ENCODE assay signal across 16 cellular contexts in the genomic region with DNA sequence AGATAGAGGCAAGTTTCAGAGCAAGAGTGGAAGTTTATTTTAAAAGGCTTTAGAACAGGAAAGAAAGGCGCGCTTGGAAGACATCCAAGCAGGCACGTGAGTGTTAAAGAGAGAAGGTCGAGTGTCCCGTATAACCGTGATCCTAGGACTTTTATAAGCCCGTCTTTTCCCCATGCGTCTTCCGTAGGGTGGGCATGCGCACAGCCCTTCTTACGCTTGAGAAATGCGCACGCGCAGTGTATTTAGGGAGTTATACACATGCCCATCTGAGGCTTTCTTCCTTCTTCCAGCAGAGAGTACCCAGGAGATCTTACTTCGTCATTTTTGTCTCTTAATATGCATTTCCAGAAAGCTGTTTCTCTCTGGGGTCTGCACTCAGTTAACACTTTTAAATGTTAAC. TPM values are rescaled to one million over a fixed set of nuclear protein-coding genes. Genes with fewer than 3 reads are reported as not detected.
DNase-seq lines count a peak whose midpoint lies in the region; ATAC-seq and TF ChIP-seq lines count a peak whose summit lies in the region.
"Had no signal": no experiment of that assay in that cellular context is flagged by ENCODE, and none has a peak within 500 bp of the region (broad histone marks: within the 10 kb centered on the region; RNA-seq: fewer than 3 reads in every experiment).

No MANE protein-coding gene starts in this region.

- intact Hi-C loops in left colon (cut with DNase I, micrococcal nuclease) (no loop called here), sigmoid colon (cut with DNase I) (no loop called here)

- H3K4me1 Mint-ChIP-seq in HFFc6 (ENCODE audit: low read depth): peaks cover 94% of the 10 kb centered on the region
- H3K4me1 Mint-ChIP-seq: CD8-positive, alpha-beta memory T cell had no signal

- H3K27me3 ChIP-seq in brain microvascular endothelial cell (replicated peaks): no peaks in the 10 kb centered on the region
- H3K27me3 ChIP-seq in sigmoid colon: no peaks in the 10 kb centered on the region

- no peaks in the 10 kb centered on the region for H3K9me3 ChIP-seq in sigmoid colon

- peaks cover 20% of the 10 kb centered on the region for H3K27me3 Mint-ChIP-seq in HFFc6 (ENCODE audit: insufficient read depth)

- ATAC-seq in left colon: no peak
- no peak for ATAC-seq in HG03469 (IDR thresholded peaks at IDR 0.05; ENCODE audit: unreplicated experiment)

- 78 to 80% methylated on average over 15 of the region's 15 CpGs for whole genome bisulfite sequencing in sigmoid colon, 2 donors

- TF ChIP-seq POLR2A in sigmoid colon (IDR thresholded peaks at IDR 0.05): peak in 1 of 2 donors; percentile 9

- peaks cover 7% of the 10 kb centered on the region for H3K36me3 ChIP-seq in brain microvascular endothelial cell (replicated peaks)
- no peaks in the 10 kb centered on the region for H3K36me3 ChIP-seq in sigmoid colon

- in situ Hi-C loops in brain microvascular endothelial cell (cut with HindIII; ENCODE audit: low pct_ligation_motif_present, low sequenced_read_pairs) (no loop called here), GM13976 (cut with MboI; ENCODE audit: low sequenced_read_pairs, unreplicated experiment) (no loop called here)

- H3K27ac ChIP-seq in brain microvascular endothelial cell (peak overlapping the region; percentile 100), sigmoid colon (peak overlapping the region; percentile 80 to 94 (median 83))

- H3K4me3 ChIP-seq in brain microvascular endothelial cell (ENCODE audit: low read depth, low read length): no peak overlapping the region
- peak overlapping the region in 2 of 4 donors; percentile 5 to 13 for H3K4me3 ChIP-seq in sigmoid colon

- peak in 1 of 4 donors; percentile 44 for TF ChIP-seq EP300 in sigmoid colon (IDR thresholded peaks at IDR 0.05)

- TF ChIP-seq CTCF in HFFc6 (IDR thresholded peaks at IDR 0.05) (no peak), brain microvascular endothelial cell (IDR thresholded peaks at IDR 0.05; ENCODE audit: low read depth, low read length, missing control alignments) (no peak), sigmoid colon (IDR thresholded peaks at IDR 0.05) (no peak), GM13976 (IDR thresholded peaks at IDR 0.05; ENCODE audit: borderline replicate concordance, control extremely low read depth, extremely low read depth, insufficient read depth, missing control alignments) (no peak)

- DNase-seq in HFFc6: no peak
- DNase-seq in brain microvascular endothelial cell: peak; percentile 63
- peak; percentile 30 to 50 for DNase-seq in left colon
- DNase-seq in sigmoid colon: peak; percentile 91
- DNase-seq in Ammon's horn (ENCODE audit: low spot score): no peak
- DNase-seq in GM19240 (ENCODE audit: insufficient read length, low spot score): no peak
- no peak for DNase-seq in GM13976 (ENCODE audit: low spot score)
- DNase-seq: activated CD4-positive, CD25-positive, alpha-beta regulatory T cell; activated effector memory CD4-positive, alpha-beta T cell treated with anti-CD3 and anti-CD28 coated beads, Interleukin-2, amount 50 U/mL, for 16 hours; CD8-positive, alpha-beta memory T cell; glutamatergic neuron; NCI-H1417 treated with DMSO at 0.1 percent for 48 hours; SHP77 treated with DMSO at 0.1 percent for 48 hours; stimulated activated CD4-positive, alpha-beta T cell treated with anti-CD3 and anti-CD28 coated beads, Interleukin-12 subunit alpha, Interleukin-12 subunit beta, amount 100 ng/mL, for 4 hours; stimulated activated CD8-positive, alpha-beta memory T cell treated with anti-CD3 and anti-CD28 coated beads, Interleukin-4, amount 100 ng/mL, for 48 hours had no signal

- peak overlapping the region; percentile 13; the same call in 1 of the 2 replicates for H3K4me3 Mint-ChIP-seq in HFFc6

- peak overlapping the region; percentile 64 for H3K27ac Mint-ChIP-seq in HFFc6
- H3K27ac Mint-ChIP-seq: CD8-positive, alpha-beta memory T cell had no signal

- H3K36me3 Mint-ChIP-seq in HFFc6 (ENCODE audit: low read depth): peaks cover 51% of the 10 kb centered on the region
- H3K36me3 Mint-ChIP-seq: CD8-positive, alpha-beta memory T cell had no signal

- H3K4me1 ChIP-seq in sigmoid colon: peaks cover 0 to 97% (median 87%) of the 10 kb centered on the region in 4 donors

- no peaks in the 10 kb centered on the region for H3K9me3 Mint-ChIP-seq in HFFc6
- H3K9me3 Mint-ChIP-seq: CD8-positive, alpha-beta memory T cell had no signal

RNA-seq across cellular contexts. Expression of a gene that starts 52.4 kb away (rescaled TPM):
- 1,000 to 10,000 TPM; 1,066 to 1,726 (median 1,102) TPM for total RNA-seq in HFFc6 (2021; fragmentation: NEBNext Ultra II Directional; extraction: Animal tissue kit (Norgen Biotek cat#: 25700))
- total RNA-seq in left colon (100 to 1,000 TPM in 1 of 2 donors, 10 to 100 TPM in 1; 36.7 to 161 TPM), sigmoid colon (1,000 to 10,000 TPM; 1,069 to 2,150 (median 1,500) TPM)
- 100 to 1,000 TPM in 1 of 3 donors, 10 to 100 TPM in 2; 34.7 to 125 (median 79.3) TPM for polyA plus RNA-seq in sigmoid colon
- polyA plus RNA-seq: CD8-positive, alpha-beta memory T cell had no signal

Comparison
In these comparisons a context has a peak if more than half of its experiments do, and no peak if none do; other contexts are left out.
1. DNase-seq: peak in brain microvascular endothelial cell (single experiment), left colon (2 of 2) and sigmoid colon (single experiment); none in HFFc6 (single experiment), Ammon's horn (single experiment), GM19240 (single experiment) and GM13976 (single experiment).
2. RNA of a gene that starts 52.4 kb away (total RNA-seq): 1,069 to 2,150 TPM in sigmoid colon and 1,066 to 1,726 TPM in HFFc6; 36.7 to 161 TPM in left colon; every median in the first group is over 4 times any median in the second.